Comparison of ENCODE assay signal across 10 cellular contexts in the genomic region with DNA sequence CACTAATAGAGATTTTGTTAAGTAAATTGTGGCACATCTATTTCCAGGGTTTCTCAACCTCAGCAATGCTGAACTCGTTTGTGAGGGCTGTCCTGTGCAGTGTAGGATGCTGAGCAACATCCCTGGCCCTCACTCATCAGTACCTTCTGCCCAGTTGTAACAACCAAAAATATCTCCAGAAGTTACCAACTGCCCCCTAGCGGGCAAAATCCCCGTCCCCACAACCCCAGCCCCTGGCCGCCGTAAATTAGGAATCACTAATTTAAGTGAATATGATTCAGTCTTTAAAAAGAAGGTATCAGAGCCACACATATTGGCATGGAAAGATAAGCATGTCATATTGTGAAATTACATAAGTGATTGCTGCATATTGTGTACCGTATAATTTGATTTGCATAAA.
A peak's percentile ranks its signal among the peaks of the same experiment; 100 is the strongest.
DNase-seq lines count a peak whose midpoint lies in the region; ATAC-seq and TF ChIP-seq lines count a peak whose summit lies in the region.
"Had no signal": no experiment of that assay in that cellular context is flagged by ENCODE, and none has a peak within 500 bp of the region (broad histone marks: within the 10 kb centered on the region; RNA-seq: fewer than 3 reads in every experiment).

No MANE protein-coding gene starts in this region.

- TF ChIP-seq CTCF in RWPE2 (IDR thresholded peaks at IDR 0.05; ENCODE audit: poor library complexity, severe bottlenecking) (peak; percentile 35), esophagus muscularis mucosa (IDR thresholded peaks at IDR 0.05) (peak in 2 of 3 experiments; percentile 14 to 26), suprapubic skin (IDR thresholded peaks at IDR 0.05) (no peak)

- WGBS in esophagus muscularis mucosa, result 30% methylated on average over 6 of the region's 6 CpGs
- WGBS in suprapubic skin, result 19% methylated on average over 6 of the region's 6 CpGs

- intact Hi-C loops in esophagus muscularis mucosa (cut with DNase I), result no loop called here

- H3K4me1 ChIP-seq in RWPE2 (ENCODE audit: insufficient read depth, poor library complexity, severe bottlenecking) (no peaks in the 10 kb centered on the region), esophagus muscularis mucosa (no peaks in the 10 kb centered on the region), suprapubic skin (no peaks in the 10 kb centered on the region)
- no peaks in the 10 kb centered on the region for H3K4me1 ChIP-seq in effector memory CD4-positive, alpha-beta T cell (ENCODE audit: control insufficient read depth, insufficient read depth, low read length, poor library complexity, severe bottlenecking)

- DNase-seq in activated T-cell treated with anti-CD3 and anti-CD28 coated beads, Interleukin-2, amount 50 U/mL, for 1 hour, result peak; percentile 29
- DNase-seq in activated T-cell treated with anti-CD3 and anti-CD28 coated beads for 4 hours (no peak), RWPE2 (ENCODE audit: low spot score) (no peak), esophagus muscularis mucosa (ENCODE audit: extremely low spot score) (no peak), suprapubic skin (ENCODE audit: low spot score in 2 of 2) (no peak)
- DNase-seq in stimulated activated CD4-positive, alpha-beta T cell treated with anti-CD3 and anti-CD28 coated beads, Interleukin-2, amount 100 ng/mL, for 48 hours, result peak; percentile 25 to 45
- DNase-seq in effector memory CD4-positive, alpha-beta T cell, result no peak
- DNase-seq: amygdala, GDM1 had no signal

- TF ChIP-seq POLR2A in esophagus muscularis mucosa (IDR thresholded peaks at IDR 0.05; ENCODE audit: low read depth) (no peak), suprapubic skin (IDR thresholded peaks at IDR 0.05) (no peak)

- no peaks in the 10 kb centered on the region for H3K36me3 ChIP-seq in RWPE2 (ENCODE audit: low read depth)
- no peaks in the 10 kb centered on the region for H3K36me3 ChIP-seq in esophagus muscularis mucosa
- H3K36me3 ChIP-seq in suprapubic skin, result no peaks in the 10 kb centered on the region
- H3K36me3 ChIP-seq in effector memory CD4-positive, alpha-beta T cell (ENCODE audit: control insufficient read depth, insufficient read depth, low read length), result no peaks in the 10 kb centered on the region

- ATAC-seq in RWPE2 (ENCODE audit: low read depth), result no peak
- ATAC-seq in HG02798 (IDR thresholded peaks at IDR 0.05; ENCODE audit: poor library complexity, unreplicated experiment), result no peak

- no peak for TF ChIP-seq EP300 in esophagus muscularis mucosa (IDR thresholded peaks at IDR 0.05)
- no peak for TF ChIP-seq EP300 in suprapubic skin (IDR thresholded peaks at IDR 0.05)

- H3K4me3 ChIP-seq in RWPE2 (ENCODE audit: severe bottlenecking), result no peak overlapping the region
- H3K4me3 ChIP-seq in esophagus muscularis mucosa, result no peak overlapping the region
- no peak overlapping the region for H3K4me3 ChIP-seq in suprapubic skin
- H3K4me3 ChIP-seq in effector memory CD4-positive, alpha-beta T cell (ENCODE audit: insufficient read depth, low read depth, low read length, poor library complexity, severe bottlenecking), result no peak overlapping the region

- H3K9me3 ChIP-seq in RWPE2 (ENCODE audit: severe bottlenecking) (no peaks in the 10 kb centered on the region), esophagus muscularis mucosa (no peaks in the 10 kb centered on the region), suprapubic skin (no peaks in the 10 kb centered on the region)
- H3K9me3 ChIP-seq in effector memory CD4-positive, alpha-beta T cell (ENCODE audit: control insufficient read depth, low read length), result no peaks in the 10 kb centered on the region

- no peaks in the 10 kb centered on the region for H3K27me3 ChIP-seq in RWPE2 (ENCODE audit: insufficient read depth, poor library complexity, severe bottlenecking)
- H3K27me3 ChIP-seq in esophagus muscularis mucosa, result no peaks in the 10 kb centered on the region
- H3K27me3 ChIP-seq in suprapubic skin, result no peaks in the 10 kb centered on the region
- no peaks in the 10 kb centered on the region for H3K27me3 ChIP-seq in effector memory CD4-positive, alpha-beta T cell (replicated peaks; ENCODE audit: control insufficient read depth, insufficient read depth, low read length, poor library complexity, severe bottlenecking)

- H3K27ac ChIP-seq in RWPE2 (ENCODE audit: poor library complexity, severe bottlenecking) (no peak overlapping the region), esophagus muscularis mucosa (replicated peaks in 1 of 4) (no peak overlapping the region), suprapubic skin (no peak overlapping the region)
- no peak overlapping the region for H3K27ac ChIP-seq in effector memory CD4-positive, alpha-beta T cell (ENCODE audit: insufficient read depth, low read length, poor library complexity, severe bottlenecking)

Comparison
In these comparisons a context has a peak if more than half of its experiments do, and no peak if none do; other contexts are left out.
1. DNase-seq: peak in activated T-cell treated with anti-CD3 and anti-CD28 coated beads, Interleukin-2, amount 50 U/mL, for 1 hour (single experiment) and stimulated activated CD4-positive, alpha-beta T cell treated with anti-CD3 and anti-CD28 coated beads, Interleukin-2, amount 100 ng/mL, for 48 hours (2 of 2); none in activated T-cell treated with anti-CD3 and anti-CD28 coated beads for 4 hours (single experiment), RWPE2 (single experiment), esophagus muscularis mucosa (single experiment), suprapubic skin (0 of 2) and effector memory CD4-positive, alpha-beta T cell (0 of 3).
2. CTCF ChIP-seq: peak in RWPE2 (single experiment) and esophagus muscularis mucosa (2 of 3); none in suprapubic skin (0 of 2).